ENCODE assay signal across 1 cellular context in the genomic region with DNA sequence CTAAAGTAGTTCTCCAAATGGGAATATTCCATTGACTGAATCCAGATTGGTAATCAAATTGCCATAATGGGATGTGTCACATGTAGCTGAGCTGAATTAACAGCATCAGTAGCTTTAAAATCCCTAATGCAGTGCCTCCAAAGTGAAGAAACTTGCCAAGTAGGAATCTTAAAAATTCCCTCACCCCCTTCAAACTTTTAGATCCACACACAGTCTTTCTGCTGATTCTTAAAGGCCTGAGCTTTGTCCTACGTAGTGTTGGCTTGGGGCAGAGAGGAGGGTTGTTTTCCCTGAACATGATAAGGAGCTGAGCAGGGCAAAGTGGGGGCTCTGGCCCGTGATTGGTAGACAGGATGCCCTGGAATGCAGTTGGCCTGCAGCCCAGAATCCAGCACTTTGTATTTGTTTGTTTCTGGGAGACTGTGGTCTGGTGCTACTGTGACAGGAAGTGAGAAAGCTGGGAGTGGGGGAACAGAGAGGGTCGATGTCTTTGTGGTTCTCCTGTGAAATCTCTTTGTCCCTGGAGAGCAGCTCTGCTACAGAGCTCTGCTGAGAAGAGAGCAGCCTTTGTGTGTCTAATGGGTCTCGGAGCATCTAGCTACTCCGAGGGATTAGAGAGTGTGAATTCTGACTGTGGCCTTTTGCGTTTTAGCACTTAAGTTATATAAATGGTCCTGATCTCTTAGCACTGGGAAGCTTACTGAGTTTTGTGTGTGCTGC.
TF ChIP-seq lines count a peak whose summit lies in the region.

No MANE protein-coding gene starts in this region.

TF ChIP-seq in endothelial cell of umbilical vein, 7 proteins besides CTCF, POLR2A, EP300 and RAD21:
- TF ChIP-seq FOS (IDR thresholded peaks at IDR 0.05; ENCODE audit: borderline replicate concordance, insufficient read depth, low read length) (peak; percentile 17), MYC (IDR thresholded peaks at IDR 0.05; ENCODE audit: low read depth, low read length) (no peak), POLR2AphosphoS5 (IDR thresholded peaks at IDR 0.05; ENCODE audit: insufficient read depth, low read depth, low read length) (peak; percentile 86), JUN (IDR thresholded peaks at IDR 0.05; ENCODE audit: borderline replicate concordance, insufficient read depth, insufficient read length, low read depth) (peak; percentile 14), GATA2 (IDR thresholded peaks at IDR 0.05; ENCODE audit: insufficient read depth, insufficient read length, low read depth, low read length) (peak; percentile 65)
